ENCODE assay signal across 34 cellular contexts in the genomic region with DNA sequence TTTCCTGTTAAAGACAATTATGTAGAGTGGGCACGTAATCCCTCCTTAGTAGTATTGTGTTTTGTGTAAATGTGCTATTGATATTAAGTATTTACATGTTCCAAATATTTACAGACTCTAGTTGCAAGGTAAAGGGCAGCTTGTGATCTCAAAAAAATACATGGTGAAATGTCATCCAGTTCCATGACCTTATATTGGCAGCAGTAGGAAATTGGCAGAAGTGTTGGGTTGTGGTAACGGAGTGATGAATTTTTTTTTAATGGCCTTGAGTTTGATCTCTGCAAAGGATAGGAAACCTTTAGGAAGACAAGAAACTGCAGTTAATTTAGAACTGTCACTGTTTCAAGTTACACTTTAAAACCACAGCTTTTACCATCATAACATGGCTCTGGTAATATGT.
"Had no signal": no experiment of that assay in that cellular context is flagged by ENCODE, and none has a peak within 500 bp of the region (broad histone marks: within the 10 kb centered on the region; RNA-seq: fewer than 3 reads in every experiment).

No MANE protein-coding gene starts in this region.

- H3K27me3 ChIP-seq: adrenal gland, body of pancreas, brain microvascular endothelial cell, breast epithelium had no signal

- H3K36me3 ChIP-seq: adrenal gland, brain microvascular endothelial cell, breast epithelium had no signal

- DNase-seq: activated B cell treated with CpG ODN at 0.5 μM for 24 hours; activated CD4-positive, alpha-beta memory T cell treated with anti-CD3 and anti-CD28 coated beads for 36 hours; activated CD4-positive, alpha-beta T cell treated with anti-CD3 and anti-CD28 coated beads for 4 hours; activated CD4-positive, alpha-beta T cell treated with anti-CD3 and anti-CD28 coated beads, Interleukin-2, amount 10 ng/mL, durations not matched to agents 24 days and 14 days; activated CD4-positive, alpha-beta T cell treated with anti-CD3 and anti-CD28 coated beads, Interleukin-2, amount 50 U/mL, for 1 hour; activated CD4-positive, alpha-beta T cell treated with anti-CD3 and anti-CD28 coated beads, Interleukin-2, amount 50 U/mL, for 4 hours; activated CD4-positive, CD25-positive, alpha-beta regulatory T cell treated with anti-CD3 and anti-CD28 coated beads, Interleukin-2, amount 50 U/mL, for 72 hours; activated CD8-positive, alpha-beta memory T cell treated with anti-CD3 and anti-CD28 coated beads, Interleukin-2, amount 50 U/mL, for 4 hours; activated CD8-positive, alpha-beta T cell treated with anti-CD3 and anti-CD28 coated beads for 36 hours; activated effector memory CD4-positive, alpha-beta T cell treated with anti-CD3 and anti-CD28 coated beads, Interleukin-2, amount 50 U/mL, for 16 hours; activated gamma-delta T cell treated with Interleukin-2 at 50 U/mL for 16 hours; activated naive CD4-positive, alpha-beta T cell; activated naive CD4-positive, alpha-beta T cell treated with anti-CD3 and anti-CD28 coated beads for 36 hours; activated naive CD4-positive, alpha-beta T cell treated with anti-CD3 and anti-CD28 coated beads, Interleukin-2, amount 50 U/mL, for 16 hours; activated naive CD8-positive, alpha-beta T cell treated with anti-CD3 and anti-CD28 coated beads for 36 hours; activated T-cell treated with anti-CD3 and anti-CD28 coated beads for 4 hours; activated T-cell treated with anti-CD3 and anti-CD28 coated beads, Interleukin-2, amount 50 U/mL, for 1 hour; activated T-cell treated with anti-CD3 and anti-CD28 coated beads, Interleukin-2, amount 50 U/mL, for 4 hours; activated T-cell treated with anti-CD3 and anti-CD28 coated beads, Interleukin-2, amount 50 U/mL, for 72 hours; adrenal gland; amniotic stem cell; aorta; body of pancreas; brain microvascular endothelial cell; central memory CD4-positive, alpha-beta T cell; T-helper 1 cell; T-helper 2 cell; T-helper 9 cell had no signal

- H3K27ac ChIP-seq: adrenal gland, body of pancreas, brain microvascular endothelial cell, breast epithelium, VCaP had no signal

- H3K4me3 ChIP-seq: adrenal gland, body of pancreas, breast epithelium had no signal

- ATAC-seq: activated CD8-positive, alpha-beta T cell treated with anti-CD3 and anti-CD28 coated beads for 36 hours; activated naive CD4-positive, alpha-beta T cell treated with anti-CD3 and anti-CD28 coated beads, Interleukin-2, amount 50 U/mL, for 72 hours; activated T-cell treated with anti-CD3 and anti-CD28 coated beads, Interleukin-2, amount 50 U/mL, for 4 hours; activated T-cell treated with anti-CD3 and anti-CD28 coated beads, Interleukin-2, amount 50 U/mL, for 72 hours; activated T-helper 17 cell treated with anti-CD3 and anti-CD28 coated beads, Interleukin-2, amount 50 U/mL, for 72 hours; body of pancreas had no signal

- FAIRE-seq: astrocyte, TTC549 had no signal

- H3K9me3 ChIP-seq: adrenal gland, body of pancreas, breast epithelium had no signal
